Comparison of ENCODE assay signal across 8 cellular contexts in the genomic region with DNA sequence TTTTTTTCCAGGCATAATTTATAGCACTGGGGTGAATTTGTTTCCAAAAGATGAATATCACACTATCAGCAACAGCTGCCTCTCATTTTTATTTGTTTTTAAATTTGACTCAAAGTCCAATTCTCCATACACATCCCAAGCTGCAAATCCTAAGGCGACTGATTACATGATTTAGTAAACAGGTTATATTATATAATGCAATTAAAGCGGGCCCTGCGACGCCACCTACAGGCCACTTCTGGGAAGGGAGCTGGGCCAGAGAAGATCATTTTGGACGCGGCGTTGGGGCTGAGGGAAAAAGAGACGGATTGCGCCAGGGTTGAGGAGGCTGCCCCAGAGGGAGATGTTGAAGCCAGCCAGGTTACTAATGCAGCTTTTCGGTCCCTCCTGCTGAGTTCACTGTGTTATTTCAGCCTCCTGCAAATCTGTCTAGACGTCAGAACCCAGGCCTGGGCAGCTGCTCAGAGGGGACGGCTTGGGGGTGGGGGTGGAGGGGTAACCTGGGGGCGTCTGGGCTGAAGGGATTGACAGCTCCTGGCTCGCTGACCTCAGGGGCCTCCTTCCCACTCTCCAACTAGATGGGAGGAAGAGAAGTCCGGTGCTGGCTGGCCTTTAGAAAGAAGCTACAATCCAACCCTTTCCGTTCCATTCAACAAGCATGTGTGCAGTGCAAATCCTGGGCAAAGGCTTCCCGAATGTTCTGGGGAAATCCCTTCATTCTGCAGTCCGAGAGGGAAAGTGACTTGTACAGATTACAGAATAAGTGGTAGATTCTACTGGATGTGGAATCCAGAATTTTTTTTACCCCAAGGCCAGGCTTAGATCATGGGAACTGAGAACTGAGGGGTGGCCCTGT.
DNase-seq lines count a peak whose midpoint lies in the region; ATAC-seq and TF ChIP-seq lines count a peak whose summit lies in the region.

No MANE protein-coding gene starts in this region.

- H3K4me3 ChIP-seq in DND-41 (ENCODE audit: low read depth in 1 of 2, low read length in 2 of 2) (no peak overlapping the region), Peyer's patch (no peak overlapping the region), heart right ventricle (no peak overlapping the region)

- no peak overlapping the region for H3K27ac ChIP-seq in DND-41 (ENCODE audit: low read length)
- peak overlapping the region in 1 of 4 donors; percentile 39 for H3K27ac ChIP-seq in Peyer's patch
- peak overlapping the region in 9 of 10 donors; percentile 31 to 81 (median 65) for H3K27ac ChIP-seq in heart right ventricle

- H3K79me2 ChIP-seq in DND-41 (ENCODE audit: insufficient read depth, low read length) = no peaks in the 10 kb centered on the region

- no peaks in the 10 kb centered on the region for H3K9me3 ChIP-seq in DND-41 (ENCODE audit: insufficient read depth, low read length, severe bottlenecking)
- no peaks in the 10 kb centered on the region for H3K9me3 ChIP-seq in Peyer's patch
- H3K9me3 ChIP-seq in heart right ventricle = no peaks in the 10 kb centered on the region

- no peak overlapping the region for H3K9ac ChIP-seq in DND-41 (ENCODE audit: low read depth, low read length)

- H3K4me2 ChIP-seq in DND-41 (ENCODE audit: insufficient read depth, low read length) = no peak overlapping the region

- WGBS in heart right ventricle, 2 donors = 19 to 28% methylated on average over 18 of the region's 18 CpGs

- H3K36me3 ChIP-seq in DND-41 (ENCODE audit: insufficient read depth, low read length) = no peaks in the 10 kb centered on the region
- H3K36me3 ChIP-seq in Peyer's patch = no peaks in the 10 kb centered on the region
- no peaks in the 10 kb centered on the region for H3K36me3 ChIP-seq in heart right ventricle

- no peaks in the 10 kb centered on the region for H3K4me1 ChIP-seq in DND-41 (ENCODE audit: insufficient read depth, low read length)
- H3K4me1 ChIP-seq in Peyer's patch = peaks cover 0 to 10% (median 0%) of the 10 kb centered on the region in 4 donors
- H3K4me1 ChIP-seq in heart right ventricle = peaks cover 3 to 43% (median 23%) of the 10 kb centered on the region in 9 donors

- H3K27me3 ChIP-seq in DND-41 (ENCODE audit: insufficient read depth, low read length, poor library complexity) = peaks cover 5% of the 10 kb centered on the region
- H3K27me3 ChIP-seq in Peyer's patch = no peaks in the 10 kb centered on the region
- H3K27me3 ChIP-seq in heart right ventricle = no peaks in the 10 kb centered on the region

- no peak for TF ChIP-seq POLR2A in Peyer's patch (IDR thresholded peaks at IDR 0.05)

- peak; percentile 77 for TF ChIP-seq CTCF in DND-41 (IDR thresholded peaks at IDR 0.05; ENCODE audit: borderline replicate concordance, extremely low read depth, low read length, poor library complexity, severe bottlenecking)
- peak; percentile 36 to 70 (median 57) for TF ChIP-seq CTCF in Peyer's patch (IDR thresholded peaks at IDR 0.05)
- peak; percentile 75 to 93 (median 88) for TF ChIP-seq CTCF in heart right ventricle (IDR thresholded peaks at IDR 0.05)

- no peaks in the 10 kb centered on the region; the same call in 1 of the 2 replicates for H4K20me1 ChIP-seq in DND-41 (ENCODE audit: insufficient read depth, low read length)

- peak; percentile 35 for DNase-seq in DND-41
- DNase-seq in HK-2 (ENCODE audit: unreplicated experiment) = peak; percentile 26
- peak; percentile 20 to 77 (median 67) for DNase-seq in Peyer's patch
- DNase-seq in amniotic epithelial cell (ENCODE audit: low read depth) = peak; percentile 42
- DNase-seq in heart right ventricle = peak; percentile 81 to 85
- DNase-seq in pulmonary artery endothelial cell (ENCODE audit: low read depth, low spot score) = peak; percentile 11
- DNase-seq in NCI-H1436 treated with DMSO at 0.1 percent for 48 hours (lab: John Stamatoyannopoulos, UW) = no peak

- intact Hi-C loops in heart right ventricle (cut with DNase I) = loop anchor here (1.0 to 10.0 kb wide), 12 partner anchors 56 to 391 kb away; a partner anchor contains a TSS

- H2AFZ ChIP-seq in DND-41 (ENCODE audit: low read depth, low read length) = no peak overlapping the region

- peak; percentile 54; the same call in 2 of the 3 replicates for ATAC-seq in DND-41 (ENCODE audit: insufficient read depth, low read depth)
- peak; percentile 76 to 88 (median 82) for ATAC-seq in heart right ventricle
- ATAC-seq in GM21825 (IDR thresholded peaks at IDR 0.05; ENCODE audit: unreplicated experiment) = no peak
